22 cellular contexts compared by ENCODE assay signal in the genomic region with DNA sequence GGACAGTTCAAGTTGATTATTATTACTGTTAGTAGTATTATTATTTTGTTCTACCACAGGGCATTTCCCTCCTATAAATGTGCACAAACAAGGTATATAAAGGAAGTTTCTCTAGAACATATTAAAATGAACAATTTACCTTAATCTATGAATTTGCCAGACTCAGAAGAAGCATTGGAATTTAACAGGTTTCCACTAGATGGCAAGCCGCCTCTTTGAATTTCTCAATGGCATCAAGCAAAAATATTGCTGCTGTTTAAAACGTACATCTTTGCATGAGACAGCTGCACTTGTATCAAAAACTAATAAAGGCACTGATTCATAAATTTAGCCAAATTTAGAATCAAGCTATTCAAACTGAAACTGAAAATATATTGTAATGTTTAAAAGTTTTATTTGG. TPM values are rescaled to one million over a fixed set of nuclear protein-coding genes. Genes with fewer than 3 reads are reported as not detected.
DNase-seq lines count a peak whose midpoint lies in the region; ATAC-seq and TF ChIP-seq lines count a peak whose summit lies in the region.
"Had no signal": no experiment of that assay in that cellular context is flagged by ENCODE, and none has a peak within 500 bp of the region (broad histone marks: within the 10 kb centered on the region; RNA-seq: fewer than 3 reads in every experiment).

No MANE protein-coding gene starts in this region.

- H3K4me3 Mint-ChIP-seq in endodermal cell: no peak overlapping the region
- H3K4me3 Mint-ChIP-seq: CD8-positive, alpha-beta memory T cell had no signal

- 85 to 100% methylated on average over 1 to 2 of the region's 2 CpGs for WGBS in endodermal cell (ENCODE audit: insufficient coverage in 1 of 2, insufficient read length in 1 of 2), 2 experiments
- WGBS in esophagus muscularis mucosa: 56% methylated on average over 2 of the region's 2 CpGs
- WGBS in gastroesophageal sphincter (ENCODE audit: low coverage in 1 of 2), 2 donors: 11 to 45% methylated on average over 1 to 2 of the region's 2 CpGs

- H3K27ac ChIP-seq in left ventricle myocardium inferior (replicated peaks) (no peak overlapping the region), OCI-LY3 (ENCODE audit: low read length) (no peak overlapping the region), endodermal cell (ENCODE audit: low read depth, low read length) (no peak overlapping the region), esophagus muscularis mucosa (replicated peaks in 1 of 4) (no peak overlapping the region), gastroesophageal sphincter (no peak overlapping the region)
- H3K27ac ChIP-seq: neutrophil had no signal

- TF ChIP-seq EP300 in esophagus muscularis mucosa (IDR thresholded peaks at IDR 0.05) (no peak), gastroesophageal sphincter (IDR thresholded peaks at IDR 0.05) (no peak)

- H3K27ac Mint-ChIP-seq in endodermal cell: no peak overlapping the region
- H3K27ac Mint-ChIP-seq: CD8-positive, alpha-beta memory T cell had no signal

- no peaks in the 10 kb centered on the region for H3K4me1 Mint-ChIP-seq in endodermal cell
- H3K4me1 Mint-ChIP-seq: CD8-positive, alpha-beta memory T cell had no signal

- intact Hi-C loops in left ventricle myocardium inferior (cut with micrococcal nuclease): no loop called here
- intact Hi-C loops in Right ventricle myocardium superior (cut with DNase I): no loop called here
- intact Hi-C loops in esophagus muscularis mucosa (cut with DNase I): no loop called here

- peaks cover 19% of the 10 kb centered on the region for H3K9me3 Mint-ChIP-seq in endodermal cell

- H3K9ac ChIP-seq in OCI-LY3 (ENCODE audit: low read length): no peak overlapping the region
- H3K9ac ChIP-seq in endodermal cell (ENCODE audit: extremely low read depth, low read length, poor library complexity, severe bottlenecking): no peak overlapping the region

- no peaks in the 10 kb centered on the region for H3K36me3 Mint-ChIP-seq in endodermal cell (ENCODE audit: low read depth)

- no peaks in the 10 kb centered on the region for H3K36me3 ChIP-seq in left ventricle myocardium inferior
- no peaks in the 10 kb centered on the region for H3K36me3 ChIP-seq in OCI-LY3 (replicated peaks; ENCODE audit: low read depth, low read length)
- H3K36me3 ChIP-seq in endodermal cell (ENCODE audit: control insufficient read depth, insufficient read depth, low read length): no peaks in the 10 kb centered on the region
- H3K36me3 ChIP-seq in esophagus muscularis mucosa: no peaks in the 10 kb centered on the region
- H3K36me3 ChIP-seq in gastroesophageal sphincter: no peaks in the 10 kb centered on the region
- H3K36me3 ChIP-seq: neutrophil had no signal

- no peaks in the 10 kb centered on the region for H3K79me2 ChIP-seq in OCI-LY3 (ENCODE audit: low read length)

- H3K27me3 Mint-ChIP-seq in endodermal cell (ENCODE audit: insufficient read depth): peaks cover 13% of the 10 kb centered on the region

- no peaks in the 10 kb centered on the region for H4K20me1 ChIP-seq in OCI-LY3 (ENCODE audit: insufficient read depth, low read length)

- ATAC-seq in Right ventricle myocardium superior (ENCODE audit: poor library complexity) (no peak), gastroesophageal sphincter (no peak)
- ATAC-seq: left ventricle myocardium superior had no signal

- no peak for TF ChIP-seq POLR2A in esophagus muscularis mucosa (IDR thresholded peaks at IDR 0.05; ENCODE audit: low read depth)
- TF ChIP-seq POLR2A in gastroesophageal sphincter (IDR thresholded peaks at IDR 0.05): no peak

- H3K9me3 ChIP-seq in left ventricle myocardium inferior (replicated peaks) (no peaks in the 10 kb centered on the region), OCI-LY3 (ENCODE audit: insufficient read depth, low read length) (no peaks in the 10 kb centered on the region), endodermal cell (ENCODE audit: control insufficient read depth, low read length) (peaks cover 19% of the 10 kb centered on the region), esophagus muscularis mucosa (no peaks in the 10 kb centered on the region), gastroesophageal sphincter (no peaks in the 10 kb centered on the region)
- H3K9me3 ChIP-seq: neutrophil had no signal

- H3K4me3 ChIP-seq in left ventricle myocardium inferior (no peak overlapping the region), OCI-LY3 (ENCODE audit: low read length) (no peak overlapping the region), endodermal cell (ENCODE audit: low read length) (no peak overlapping the region), esophagus muscularis mucosa (no peak overlapping the region), gastroesophageal sphincter (no peak overlapping the region)

- H3K4me2 ChIP-seq in OCI-LY3 (ENCODE audit: low read length): 0 out of 2 replicates have a peak overlapping the region, but pooled peaks have one; percentile 8

- H2AFZ ChIP-seq in OCI-LY3 (ENCODE audit: low read depth, low read length): no peak overlapping the region

- peak; percentile 17 for TF ChIP-seq CTCF in left ventricle myocardium inferior (IDR thresholded peaks at IDR 0.05; ENCODE audit: borderline replicate concordance)
- peak; percentile 45 for TF ChIP-seq CTCF in OCI-LY3 (IDR thresholded peaks at IDR 0.05; ENCODE audit: low read depth, low read length)
- TF ChIP-seq CTCF in endodermal cell (conservative IDR thresholded peaks at IDR 0.05): peak; percentile 48
- peak in 1 of 3 experiments; percentile 7 for TF ChIP-seq CTCF in esophagus muscularis mucosa (IDR thresholded peaks at IDR 0.05)
- no peak for TF ChIP-seq CTCF in gastroesophageal sphincter (IDR thresholded peaks at IDR 0.05)

- DNase-seq in left ventricle myocardium inferior (no peak), Right ventricle myocardium superior (no peak), endodermal cell (no peak), esophagus muscularis mucosa (ENCODE audit: extremely low spot score) (no peak), HPDE6-E6E7 (ENCODE audit: extremely low spot score) (no peak)
- no peak for DNase-seq in activated CD4-positive, alpha-beta T cell treated with anti-CD3 and anti-CD28 coated beads, Interleukin-2, amount 50 U/mL, for 4 hours
- DNase-seq: activated CD4-positive, alpha-beta T cell treated with anti-CD3 and anti-CD28 coated beads, Interleukin-2, amount 50 U/mL, for 48 hours; activated naive CD4-positive, alpha-beta T cell; activated T-cell treated with anti-CD3 and anti-CD28 coated beads for 4 hours; CD8-positive, alpha-beta memory T cell; central memory CD4-positive, alpha-beta T cell; KG1; left ventricle myocardium superior; NCI-H1105; NCI-H2107; NCI-H774; retina; RPMI8226; SW 1271 had no signal

- H3K27me3 ChIP-seq in left ventricle myocardium inferior (ENCODE audit: low read depth) (no peaks in the 10 kb centered on the region), OCI-LY3 (ENCODE audit: low read depth, low read length) (no peaks in the 10 kb centered on the region), endodermal cell (ENCODE audit: control insufficient read depth, insufficient read depth, low read length, poor library complexity, severe bottlenecking) (no peaks in the 10 kb centered on the region), esophagus muscularis mucosa (no peaks in the 10 kb centered on the region), gastroesophageal sphincter (no peaks in the 10 kb centered on the region)
- H3K27me3 ChIP-seq: neutrophil had no signal

- H3K4me1 ChIP-seq in left ventricle myocardium inferior (no peaks in the 10 kb centered on the region), OCI-LY3 (ENCODE audit: low read length) (peaks cover 20% of the 10 kb centered on the region), endodermal cell (ENCODE audit: control insufficient read depth, insufficient read depth, low read length) (no peaks in the 10 kb centered on the region), esophagus muscularis mucosa (no peaks in the 10 kb centered on the region), gastroesophageal sphincter (no peaks in the 10 kb centered on the region)

RNA-seq across cellular contexts. Expression of gene MIS18BP1, which starts 34.6 kb away (rescaled TPM):
- total RNA-seq in left ventricle myocardium inferior: 6.9 TPM
- total RNA-seq in Right ventricle myocardium superior: 6.7 TPM
- 10 to 100 TPM; 61.0 to 91.8 TPM for total RNA-seq in endodermal cell
- 46.4 TPM for polyA plus RNA-seq in endodermal cell (2013, experiment 1 of 2)
- 59.0 TPM for polyA plus RNA-seq in endodermal cell (2013, experiment 2 of 2)
- total RNA-seq in esophagus muscularis mucosa: 10 to 100 TPM; 10.8 to 20.8 (median 12.7) TPM
- total RNA-seq in gastroesophageal sphincter: 10 to 100 TPM; 15.3 to 32.2 (median 17.5) TPM

Comparison
In these comparisons a context has a peak if more than half of its experiments do, and no peak if none do; other contexts are left out.
1. CTCF ChIP-seq: peak in left ventricle myocardium inferior (single experiment), OCI-LY3 (single experiment) and endodermal cell (single experiment); none in gastroesophageal sphincter (0 of 4).